20 cellular contexts compared by ENCODE assay signal in genomic region chr3:165696496-165696895, GRCh38.
DNase-seq lines count a peak whose midpoint lies in the region; ATAC-seq, FAIRE-seq and TF ChIP-seq lines count a peak whose summit lies in the region.
"Had no signal": no experiment of that assay in that cellular context is flagged by ENCODE, and none has a peak within 500 bp of the region (broad histone marks: within the 10 kb centered on the region; RNA-seq: fewer than 3 reads in every experiment).

No MANE protein-coding gene starts in this region.

- H3K36me3 Mint-ChIP-seq in endodermal cell (ENCODE audit: low read depth), result no peaks in the 10 kb centered on the region
- no peaks in the 10 kb centered on the region for H3K36me3 Mint-ChIP-seq in stimulated activated effector memory CD8-positive, alpha-beta T cell treated with anti-CD3 and anti-CD28 coated beads, Interleukin-12 subunit alpha, Interleukin-12 subunit beta, amount 100 ng/mL, for 72 hours

- no peaks in the 10 kb centered on the region for H3F3A ChIP-seq in MM.1S (ENCODE audit: insufficient read depth, low read length)

- peaks cover 23% of the 10 kb centered on the region for H3K9me3 Mint-ChIP-seq in endodermal cell
- peaks cover 17% of the 10 kb centered on the region for H3K9me3 Mint-ChIP-seq in stimulated activated effector memory CD8-positive, alpha-beta T cell treated with anti-CD3 and anti-CD28 coated beads, Interleukin-12 subunit alpha, Interleukin-12 subunit beta, amount 100 ng/mL, for 72 hours

- DNase-seq in GM06990 (ENCODE audit: extremely low read depth, insufficient read length) (peak; percentile 35), MM.1S (peak; percentile 23), bronchial epithelial cell (ENCODE audit: low read depth) (peak; percentile 39), renal cortical epithelial cell (ENCODE audit: low read depth) (peak; percentile 11), endodermal cell (no peak)
- no peak for DNase-seq in activated effector memory CD4-positive, alpha-beta T cell treated with Interleukin-2 at 50 U/mL for 16 hours
- no peak for DNase-seq in stimulated activated effector memory CD8-positive, alpha-beta T cell treated with anti-CD3 and anti-CD28 coated beads, Interleukin-12 subunit alpha, Interleukin-12 subunit beta, amount 100 ng/mL, for 72 hours (ENCODE audit: low spot score in 2 of 2)
- DNase-seq: 8988T, AML-193, Calu3, DMS79 treated with DMSO at 0.1 percent for 48 hours, EL, GDM1, GM23248, KG1 had no signal

- H3K27ac Mint-ChIP-seq in endodermal cell, result no peak overlapping the region
- no peak overlapping the region for H3K27ac Mint-ChIP-seq in stimulated activated effector memory CD8-positive, alpha-beta T cell treated with anti-CD3 and anti-CD28 coated beads, Interleukin-12 subunit alpha, Interleukin-12 subunit beta, amount 100 ng/mL, for 72 hours
- H3K27ac Mint-ChIP-seq: IgD-negative memory B cell had no signal

- H3K36me3 ChIP-seq in GM06990 (ENCODE audit: control insufficient read depth, insufficient read depth, low read length) (no peaks in the 10 kb centered on the region), MM.1S (replicated peaks; ENCODE audit: insufficient read depth, low read length) (no peaks in the 10 kb centered on the region), bronchial epithelial cell (ENCODE audit: control insufficient read depth, insufficient read depth, low read length) (no peaks in the 10 kb centered on the region), endodermal cell (ENCODE audit: control insufficient read depth, insufficient read depth, low read length) (no peaks in the 10 kb centered on the region)
- H3K36me3 ChIP-seq: BLaER1 had no signal

- 0 out of 2 replicates have a peak, but pooled peaks cover 4% of the 10 kb centered on the region for H3K9me2 ChIP-seq in MM.1S (replicated peaks; ENCODE audit: insufficient read depth, low read length)

- no peak overlapping the region for H3K27ac ChIP-seq in MM.1S (ENCODE audit: low read length)
- H3K27ac ChIP-seq in endodermal cell (ENCODE audit: low read depth, low read length), result no peak overlapping the region
- H3K27ac ChIP-seq: BLaER1, GM23248 had no signal

- H3K4me2 ChIP-seq in MM.1S (ENCODE audit: low read depth, low read length), result no peak overlapping the region
- H3K4me2 ChIP-seq: BLaER1 had no signal

- H3K4me3 ChIP-seq in GM06990 (replicated peaks; ENCODE audit: low read depth, low read length) (no peak overlapping the region), MM.1S (ENCODE audit: low read length) (no peak overlapping the region), bronchial epithelial cell (ENCODE audit: low read depth, low read length) (no peak overlapping the region), endodermal cell (ENCODE audit: low read length) (no peak overlapping the region)
- H3K4me3 ChIP-seq: BLaER1, GM23248 had no signal

- no peaks in the 10 kb centered on the region for H3K4me1 Mint-ChIP-seq in endodermal cell
- H3K4me1 Mint-ChIP-seq in stimulated activated effector memory CD8-positive, alpha-beta T cell treated with anti-CD3 and anti-CD28 coated beads, Interleukin-12 subunit alpha, Interleukin-12 subunit beta, amount 100 ng/mL, for 72 hours, result no peaks in the 10 kb centered on the region

- no peaks in the 10 kb centered on the region for H3K27me3 Mint-ChIP-seq in endodermal cell (ENCODE audit: insufficient read depth)
- H3K27me3 Mint-ChIP-seq: IgD-negative memory B cell had no signal

- no peak for ATAC-seq in stimulated activated effector memory CD8-positive, alpha-beta T cell treated with anti-CD3 and anti-CD28 coated beads, Interleukin-12 subunit alpha, Interleukin-12 subunit beta, amount 100 ng/mL, for 72 hours
- ATAC-seq: HCT116 had no signal

- H3K79me2 ChIP-seq in MM.1S (ENCODE audit: low read length), result no peaks in the 10 kb centered on the region

- H3K27me3 ChIP-seq in GM06990 (replicated peaks; ENCODE audit: control insufficient read depth, insufficient read depth, low read length) (no peaks in the 10 kb centered on the region), MM.1S (replicated peaks; ENCODE audit: insufficient read depth, low read length) (no peaks in the 10 kb centered on the region), bronchial epithelial cell (ENCODE audit: control insufficient read depth, insufficient read depth, low read length) (no peaks in the 10 kb centered on the region), endodermal cell (ENCODE audit: control insufficient read depth, insufficient read depth, low read length, poor library complexity, severe bottlenecking) (no peaks in the 10 kb centered on the region)
- H3K27me3 ChIP-seq: BLaER1 had no signal

- TF ChIP-seq CTCF in GM06990 (IDR thresholded peaks at IDR 0.05; ENCODE audit: insufficient read depth, low read length, poor library complexity, severe bottlenecking), result no peak
- TF ChIP-seq CTCF in MM.1S (IDR thresholded peaks at IDR 0.05; ENCODE audit: low read length), result no peak
- TF ChIP-seq CTCF in bronchial epithelial cell (IDR thresholded peaks at IDR 0.05; ENCODE audit: insufficient read depth, low read length, severe bottlenecking), result no peak
- no peak for TF ChIP-seq CTCF in endodermal cell (conservative IDR thresholded peaks at IDR 0.05)

- H4K20me1 ChIP-seq in MM.1S (ENCODE audit: insufficient read depth, low read length), result no peaks in the 10 kb centered on the region
- H4K20me1 ChIP-seq: BLaER1 had no signal

- H3K4me3 Mint-ChIP-seq in endodermal cell, result no peak overlapping the region
- no peak overlapping the region for H3K4me3 Mint-ChIP-seq in stimulated activated effector memory CD8-positive, alpha-beta T cell treated with anti-CD3 and anti-CD28 coated beads, Interleukin-12 subunit alpha, Interleukin-12 subunit beta, amount 100 ng/mL, for 72 hours

- no peaks in the 10 kb centered on the region for H3K9me3 ChIP-seq in MM.1S (replicated peaks; ENCODE audit: insufficient read depth, low read length)
- peaks cover 15% of the 10 kb centered on the region for H3K9me3 ChIP-seq in endodermal cell (ENCODE audit: control insufficient read depth, low read length)

- H3K4me1 ChIP-seq in MM.1S (ENCODE audit: low read length), result no peaks in the 10 kb centered on the region
- H3K4me1 ChIP-seq in endodermal cell (ENCODE audit: control insufficient read depth, insufficient read depth, low read length), result no peaks in the 10 kb centered on the region
- H3K4me1 ChIP-seq: BLaER1 had no signal

- H2AFZ ChIP-seq in MM.1S (ENCODE audit: low read length), result no peak overlapping the region
- H2AFZ ChIP-seq: GM23248 had no signal

- no peak overlapping the region for H3K9ac ChIP-seq in MM.1S (ENCODE audit: low read length)
- H3K9ac ChIP-seq in endodermal cell (ENCODE audit: extremely low read depth, low read length, poor library complexity, severe bottlenecking), result no peak overlapping the region
- H3K9ac ChIP-seq: BLaER1, GM23248 had no signal

- 100% methylated on average over 1 of the region's 1 CpG; no CpG with 5 or more reads in 1 of the 2 experiments for WGBS in endodermal cell (ENCODE audit: insufficient coverage in 1 of 2, insufficient read length in 1 of 2), 2 experiments

- no peak for FAIRE-seq in bronchial epithelial cell (lab: Jason Lieb, UNC)
- FAIRE-seq: GM18507, H54 had no signal

Comparison
In these comparisons a context has a peak if more than half of its experiments do, and no peak if none do; other contexts are left out.
1. DNase-seq: peak in GM06990 (single experiment), MM.1S (single experiment), bronchial epithelial cell (single experiment) and renal cortical epithelial cell (single experiment); none in endodermal cell (single experiment), activated effector memory CD4-positive, alpha-beta T cell treated with Interleukin-2 at 50 U/mL for 16 hours (single experiment) and stimulated activated effector memory CD8-positive, alpha-beta T cell treated with anti-CD3 and anti-CD28 coated beads, Interleukin-12 subunit alpha, Interleukin-12 subunit beta, amount 100 ng/mL, for 72 hours (0 of 2).